21 cellular contexts compared by ENCODE assay signal in genomic region chr3:155018621-155019330, GRCh38.
DNase-seq lines count a peak whose midpoint lies in the region; ATAC-seq and TF ChIP-seq lines count a peak whose summit lies in the region.
"Had no signal": no experiment of that assay in that cellular context is flagged by ENCODE, and none has a peak within 500 bp of the region (broad histone marks: within the 10 kb centered on the region; RNA-seq: fewer than 3 reads in every experiment).

No MANE protein-coding gene starts in this region.

- H3F3A ChIP-seq in OCI-LY1 (ENCODE audit: insufficient read depth, low read length), result no peaks in the 10 kb centered on the region

- intact Hi-C loops in colonic mucosa (cut with DNase I), result no loop called here

- no peaks in the 10 kb centered on the region for H4K20me1 ChIP-seq in OCI-LY1 (ENCODE audit: insufficient read depth, low read length)
- H4K20me1 ChIP-seq: BLaER1 treated with 17β-estradiol and CSF1 and Interleukin-3, amounts not matched to agents 10 nM and 100 nM had no signal

- peak overlapping the region; percentile 76; the same call in 1 of the 2 replicates for H2AFZ ChIP-seq in OCI-LY1 (ENCODE audit: low read length)

- H3K27ac ChIP-seq in OCI-LY1 (ENCODE audit: low read depth, low read length, poor library complexity, severe bottlenecking) (peak overlapping the region; percentile 13), colonic mucosa (peak overlapping the region; percentile 46), neutrophil (peak overlapping the region; percentile 93)
- H3K27ac ChIP-seq: BLaER1 treated with 17β-estradiol and CSF1 and Interleukin-3, amounts not matched to agents 10 nM and 100 nM; dorsolateral prefrontal cortex; right lobe of liver had no signal

- TF ChIP-seq CTCF in OCI-LY1 (IDR thresholded peaks at IDR 0.05; ENCODE audit: low read length), result no peak
- no peak for TF ChIP-seq CTCF in colonic mucosa (IDR thresholded peaks at IDR 0.05)
- TF ChIP-seq CTCF in neutrophil (IDR thresholded peaks at IDR 0.05), result no peak

- ATAC-seq in HG03460 (IDR thresholded peaks at IDR 0.05; ENCODE audit: unreplicated experiment) (no peak), GM21619 (IDR thresholded peaks at IDR 0.05; ENCODE audit: unreplicated experiment) (no peak)
- ATAC-seq: left lobe of liver; stimulated activated naive CD8-positive, alpha-beta T cell treated with anti-CD3 and anti-CD28 coated beads, Interleukin-15, Interleukin-2, amounts not matched to agents 100 U/mL and 50 U/mL, for 24 hours had no signal

- no peaks in the 10 kb centered on the region for H3K36me3 ChIP-seq in OCI-LY1 (ENCODE audit: insufficient read depth, low read length)
- no peaks in the 10 kb centered on the region for H3K36me3 ChIP-seq in colonic mucosa
- H3K36me3 ChIP-seq in neutrophil, result no peaks in the 10 kb centered on the region
- H3K36me3 ChIP-seq: BLaER1 treated with 17β-estradiol and CSF1 and Interleukin-3, amounts not matched to agents 10 nM and 100 nM; HAP-1; right lobe of liver had no signal

- H3K27me3 ChIP-seq in OCI-LY1 (ENCODE audit: insufficient read depth, low read length) (no peaks in the 10 kb centered on the region), colonic mucosa (no peaks in the 10 kb centered on the region), neutrophil (no peaks in the 10 kb centered on the region)
- H3K27me3 ChIP-seq: BLaER1 treated with 17β-estradiol and CSF1 and Interleukin-3, amounts not matched to agents 10 nM and 100 nM; right lobe of liver had no signal

- no peaks in the 10 kb centered on the region for H3K9me2 ChIP-seq in OCI-LY1 (ENCODE audit: low read depth, low read length)
- H3K9me2 ChIP-seq: SK-N-SH had no signal

- H3K9me3 ChIP-seq in OCI-LY1 (ENCODE audit: low read length) (no peaks in the 10 kb centered on the region), colonic mucosa (no peaks in the 10 kb centered on the region), neutrophil (no peaks in the 10 kb centered on the region)
- H3K9me3 ChIP-seq: BLaER1 treated with 17β-estradiol and CSF1 and Interleukin-3, amounts not matched to agents 10 nM and 100 nM; HAP-1; right lobe of liver; SK-N-SH had no signal

- H3K4me1 ChIP-seq in OCI-LY1 (ENCODE audit: insufficient read depth, low read length, severe bottlenecking) (peaks cover 19% of the 10 kb centered on the region), colonic mucosa (no peaks in the 10 kb centered on the region), neutrophil (ENCODE audit: control insufficient read depth in 1 of 2, insufficient read depth in 1 of 2, low read depth in 1 of 2, low read length in 1 of 2) (peaks cover 28 to 50% of the 10 kb centered on the region in 2 experiments)
- H3K4me1 ChIP-seq: right lobe of liver had no signal

- H3K79me2 ChIP-seq in OCI-LY1 (ENCODE audit: insufficient read depth, low read length), result no peaks in the 10 kb centered on the region

- DNase-seq in HPDE6-E6E7 (ENCODE audit: extremely low spot score) (peak; percentile 62), colonic mucosa (no peak), hepatic stellate cell (ENCODE audit: low spot score) (no peak)
- DNase-seq in activated naive CD4-positive, alpha-beta T cell treated with anti-CD3 and anti-CD28 coated beads, Interleukin-2, amount 50 U/mL, for 16 hours, result no peak
- DNase-seq: activated CD4-positive, CD25-positive, alpha-beta regulatory T cell treated with anti-CD3 and anti-CD28 coated beads, Interleukin-2, amount 50 U/mL, for 72 hours; activated T-cell treated with anti-CD3 and anti-CD28 coated beads, Interleukin-2, amount 50 U/mL, for 24 hours; amniotic stem cell; dorsolateral prefrontal cortex; natural killer cell; NCI-H1436; NCI-H526; right lobe of liver; SK-N-SH; stimulated activated naive CD8-positive, alpha-beta T cell treated with anti-CD3 and anti-CD28 coated beads, Interleukin-15, Interleukin-2, amounts not matched to agents 100 U/mL and 50 U/mL, for 24 hours had no signal

- H3K4me2 ChIP-seq in OCI-LY1 (ENCODE audit: low read length), result no peak overlapping the region
- H3K4me2 ChIP-seq: SK-N-SH had no signal

- no peak overlapping the region for H3K4me3 ChIP-seq in OCI-LY1 (ENCODE audit: low read depth, low read length, poor library complexity, severe bottlenecking)
- H3K4me3 ChIP-seq in colonic mucosa, result no peak overlapping the region
- H3K4me3 ChIP-seq in neutrophil (ENCODE audit: low read depth in 1 of 2, low read length in 1 of 2), result peak overlapping the region; percentile 27 to 36
- H3K4me3 ChIP-seq: BLaER1 treated with 17β-estradiol and CSF1 and Interleukin-3, amounts not matched to agents 10 nM and 100 nM; dorsolateral prefrontal cortex; HAP-1; right lobe of liver had no signal

- H3K9ac ChIP-seq in OCI-LY1 (ENCODE audit: low read length), result no peak overlapping the region
- H3K9ac ChIP-seq in colonic mucosa (ENCODE audit: low read depth in 2 of 2, low read length in 2 of 2), result no peak overlapping the region
- H3K9ac ChIP-seq: BLaER1 treated with 17β-estradiol and CSF1 and Interleukin-3, amounts not matched to agents 10 nM and 100 nM; SK-N-SH had no signal

Comparison
In these comparisons a context has a peak if more than half of its experiments do, and no peak if none do; other contexts are left out.
1. H3K27ac ChIP-seq: peak in every context shown above with its lines; median percentile 93 in neutrophil; 46 in colonic mucosa; 13 in OCI-LY1.
2. H3K4me3 ChIP-seq: peak in neutrophil (2 of 2); none in OCI-LY1 (single experiment) and colonic mucosa (single experiment).